In genomic region chr10:12710594-12711343, GRCh38 we compare ENCODE assay signal across 8 cellular contexts.
DNase-seq lines count a peak whose midpoint lies in the region; ATAC-seq and TF ChIP-seq lines count a peak whose summit lies in the region.

No MANE protein-coding gene starts in this region.

- no peak overlapping the region for H3K4me3 ChIP-seq in ascending aorta
- no peak overlapping the region for H3K4me3 ChIP-seq in hepatocyte
- no peak overlapping the region for H3K4me3 ChIP-seq in skeletal muscle cell (ENCODE audit: low read depth, low read length)

- peak; percentile 87 to 94 (median 90) for TF ChIP-seq CTCF in ascending aorta (IDR thresholded peaks at IDR 0.05)
- peak; percentile 93 for TF ChIP-seq CTCF in hepatocyte (IDR thresholded peaks at IDR 0.05; ENCODE audit: poor library complexity)

- intact Hi-C loops in ascending aorta (cut with DNase I): loop anchor here (1.0 to 5.0 kb wide), 4 partner anchors 363 to 493 kb away; partner anchors contain the start of gene CAMK1D

- H3K4me2 ChIP-seq in hepatocyte: no peak overlapping the region

- peak overlapping the region; percentile 82 for H3K27ac ChIP-seq in ascending aorta
- H3K27ac ChIP-seq in hepatocyte: peak overlapping the region; percentile 42

- peaks cover 15 to 39% of the 10 kb centered on the region in 2 donors for H3K4me1 ChIP-seq in ascending aorta
- H3K4me1 ChIP-seq in hepatocyte (ENCODE audit: insufficient read depth): peaks cover 28% of the 10 kb centered on the region

- no peak overlapping the region for H2AFZ ChIP-seq in hepatocyte

- DNase-seq in D341Med (ENCODE audit: low spot score): peak; percentile 75
- peak; percentile 61 for DNase-seq in H4 (ENCODE audit: low spot score)
- peak; percentile 61 for DNase-seq in NCI-H1694 treated with DMSO at 0.1 percent for 48 hours (lab: John Stamatoyannopoulos, UW)
- DNase-seq in T1000 (lab: John Stamatoyannopoulos, UW): peak; percentile 100
- DNase-seq in ascending aorta (ENCODE audit: low spot score in 2 of 2): peak in 1 of 2 donors; percentile 88
- peak; percentile 88 for DNase-seq in hepatocyte (ENCODE audit: low spot score)
- peak; percentile 48 for DNase-seq in skeletal muscle cell (ENCODE audit: low read depth)

- WGBS in hepatocyte (ENCODE audit: low lambda C conversion rate, missing lambda C conversion rate): 44% methylated on average over 9 of the region's 9 CpGs

- H3K9me2 ChIP-seq in hepatocyte (replicated peaks; ENCODE audit: insufficient read depth): no peaks in the 10 kb centered on the region

- no peaks in the 10 kb centered on the region for H3K9me3 ChIP-seq in ascending aorta
- H3K9me3 ChIP-seq in hepatocyte (ENCODE audit: low read depth): no peaks in the 10 kb centered on the region

- ATAC-seq in GM21515 (IDR thresholded peaks at IDR 0.05; ENCODE audit: unreplicated experiment): no peak

- H3K36me3 ChIP-seq in ascending aorta (no peaks in the 10 kb centered on the region), hepatocyte (replicated peaks; ENCODE audit: insufficient read depth, low read depth) (no peaks in the 10 kb centered on the region)

- H4K20me1 ChIP-seq in hepatocyte (ENCODE audit: insufficient read depth, poor library complexity, severe bottlenecking): no peaks in the 10 kb centered on the region

- H3K27me3 ChIP-seq in ascending aorta (no peaks in the 10 kb centered on the region), hepatocyte (no peaks in the 10 kb centered on the region)

- no peaks in the 10 kb centered on the region for H3K79me2 ChIP-seq in hepatocyte
